Comparison of ENCODE assay signal across 1 cellular context in the genomic region with DNA sequence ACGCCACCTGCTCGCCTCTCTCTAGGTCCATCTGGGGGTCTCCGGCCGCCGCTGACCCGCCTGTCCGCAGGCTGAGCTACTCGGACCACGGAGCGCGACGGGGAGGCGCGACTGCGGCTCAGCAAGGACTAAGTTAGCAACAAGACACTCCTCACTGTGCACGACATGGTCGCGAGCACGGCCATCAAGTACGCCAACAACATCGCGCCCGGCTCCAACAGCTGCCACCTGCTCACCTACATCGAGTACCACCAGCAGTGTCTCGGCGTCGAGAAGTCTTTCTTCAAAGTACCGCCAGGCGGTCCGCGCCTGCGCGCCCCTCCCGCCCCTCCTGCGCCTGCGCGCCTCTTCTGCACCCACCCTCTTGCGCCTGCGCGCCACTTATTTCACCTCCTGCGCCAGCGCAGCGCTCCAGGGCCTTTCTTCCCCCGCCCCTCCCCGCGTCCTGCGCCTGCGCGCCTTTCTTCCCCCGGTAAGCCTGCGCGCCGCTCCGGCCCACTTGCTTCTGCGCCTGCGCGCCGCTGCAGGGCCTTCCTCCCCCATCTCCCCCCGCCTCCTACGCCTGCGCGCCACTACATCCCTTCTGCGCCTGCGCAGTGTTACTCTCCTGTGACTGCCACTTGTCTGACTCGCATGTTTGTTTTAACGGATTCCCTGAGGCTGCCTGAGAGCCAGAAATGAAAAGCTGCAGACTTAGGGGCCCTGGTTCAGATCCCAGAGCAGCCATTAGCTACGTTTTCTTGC.
TF ChIP-seq lines count a peak whose summit lies in the region.

No MANE protein-coding gene starts in this region.

TF ChIP-seq in HEK293, 187 proteins besides CTCF, POLR2A, EP300 and RAD21 (continued from another document):
- TF ChIP-seq, protein P1, sequence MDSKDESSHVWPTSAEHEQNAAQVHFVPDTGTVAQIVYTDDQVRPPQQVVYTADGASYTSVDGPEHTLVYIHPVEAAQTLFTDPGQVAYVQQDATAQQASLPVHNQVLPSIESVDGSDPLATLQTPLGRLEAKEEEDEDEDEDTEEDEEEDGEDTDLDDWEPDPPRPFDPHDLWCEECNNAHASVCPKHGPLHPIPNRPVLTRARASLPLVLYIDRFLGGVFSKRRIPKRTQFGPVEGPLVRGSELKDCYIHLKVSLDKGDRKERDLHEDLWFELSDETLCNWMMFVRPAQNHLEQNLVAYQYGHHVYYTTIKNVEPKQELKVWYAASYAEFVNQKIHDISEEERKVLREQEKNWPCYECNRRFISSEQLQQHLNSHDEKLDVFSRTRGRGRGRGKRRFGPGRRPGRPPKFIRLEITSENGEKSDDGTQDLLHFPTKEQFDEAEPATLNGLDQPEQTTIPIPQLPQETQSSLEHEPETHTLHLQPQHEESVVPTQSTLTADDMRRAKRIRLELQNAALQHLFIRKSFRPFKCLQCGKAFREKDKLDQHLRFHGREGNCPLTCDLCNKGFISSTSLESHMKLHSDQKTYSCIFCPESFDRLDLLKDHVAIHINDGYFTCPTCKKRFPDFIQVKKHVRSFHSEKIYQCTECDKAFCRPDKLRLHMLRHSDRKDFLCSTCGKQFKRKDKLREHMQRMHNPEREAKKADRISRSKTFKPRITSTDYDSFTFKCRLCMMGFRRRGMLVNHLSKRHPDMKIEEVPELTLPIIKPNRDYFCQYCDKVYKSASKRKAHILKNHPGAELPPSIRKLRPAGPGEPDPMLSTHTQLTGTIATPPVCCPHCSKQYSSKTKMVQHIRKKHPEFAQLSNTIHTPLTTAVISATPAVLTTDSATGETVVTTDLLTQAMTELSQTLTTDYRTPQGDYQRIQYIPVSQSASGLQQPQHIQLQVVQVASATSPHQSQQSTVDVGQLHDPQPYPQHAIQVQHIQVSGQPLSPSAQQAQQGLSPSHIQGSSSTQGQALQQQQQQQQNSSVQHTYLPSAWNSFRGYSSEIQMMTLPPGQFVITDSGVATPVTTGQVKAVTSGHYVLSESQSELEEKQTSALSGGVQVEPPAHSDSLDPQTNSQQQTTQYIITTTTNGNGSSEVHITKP (tag by site-specific recombination; IDR thresholded peaks at IDR 0.05): no peak
- TF ChIP-seq ZBTB7A (tag by site-specific recombination; IDR thresholded peaks at IDR 0.05; ENCODE audit: low read depth) (no peak), ZBTB48 (tag by site-specific recombination; IDR thresholded peaks at IDR 0.05) (peak; percentile 62), ZFHX2 (tag by site-specific recombination; conservative IDR thresholded peaks at IDR 0.05) (peak; percentile 76), ZNF645 (tag by site-specific recombination; IDR thresholded peaks at IDR 0.05) (no peak), SCRT2 (tag by site-specific recombination; IDR thresholded peaks at IDR 0.05) (0 out of 2 replicates have a peak, but pooled peaks have one; percentile 46), ZBTB17 (tag by site-specific recombination; IDR thresholded peaks at IDR 0.05) (peak; percentile 54; the same call in 1 of the 2 replicates), EGR2 (tag by site-specific recombination; IDR thresholded peaks at IDR 0.05; ENCODE audit: low read depth) (peak; percentile 64; the same call in 1 of the 2 replicates), HOXD13 (CRISPR knock-in tag; IDR thresholded peaks at IDR 0.05; ENCODE audit: borderline replicate concordance) (no peak), KLF8 (tag by site-specific recombination; IDR thresholded peaks at IDR 0.05) (peak; percentile 40; the same call in 1 of the 2 replicates), ZNF629 (tag by site-specific recombination; IDR thresholded peaks at IDR 0.05) (0 out of 2 replicates have a peak, but pooled peaks have one; percentile 31), ZNF335 (tag by site-specific recombination; conservative IDR thresholded peaks at IDR 0.05) (peak; percentile 94), ZNF10 (tag by site-specific recombination; IDR thresholded peaks at IDR 0.05) (0 out of 2 replicates have a peak, but pooled peaks have one; percentile 25), KLF7 (tag by site-specific recombination; IDR thresholded peaks at IDR 0.05; ENCODE audit: borderline replicate concordance) (peak; percentile 19; the same call in 1 of the 2 replicates), ZNF843 (tag by site-specific recombination; IDR thresholded peaks at IDR 0.05) (peak; percentile 33; the same call in 1 of the 2 replicates), ZNF280D (tag by site-specific recombination; IDR thresholded peaks at IDR 0.05) (0 out of 2 replicates have a peak, but pooled peaks have one; percentile 23), SP7 (tag by site-specific recombination; IDR thresholded peaks at IDR 0.05) (peak; percentile 57), GLIS1 (tag by site-specific recombination; IDR thresholded peaks at IDR 0.05) (peak; percentile 70), PBX3 (CRISPR knock-in tag; IDR thresholded peaks at IDR 0.05) (peak; percentile 42; the same call in 1 of the 2 replicates), ZNF76 (tag by site-specific recombination; IDR thresholded peaks at IDR 0.05; ENCODE audit: borderline replicate concordance, low read depth) (peak; percentile 45; the same call in 1 of the 2 replicates), GLIS2 (tag by site-specific recombination; IDR thresholded peaks at IDR 0.05) (peak; percentile 52; the same call in 1 of the 2 replicates), SP2 (tag by site-specific recombination; IDR thresholded peaks at IDR 0.05) (peak; percentile 96), ZNF391 (tag by site-specific recombination; IDR thresholded peaks at IDR 0.05; ENCODE audit: borderline replicate concordance, low read depth) (peak; percentile 70; the same call in 1 of the 2 replicates), ZNF2 (tag by site-specific recombination; IDR thresholded peaks at IDR 0.05) (peak; percentile 83; the same call in 1 of the 2 replicates), ZNF785 (tag by site-specific recombination; IDR thresholded peaks at IDR 0.05) (peak; percentile 18; the same call in 1 of the 2 replicates)
- TF ChIP-seq, protein P2, sequence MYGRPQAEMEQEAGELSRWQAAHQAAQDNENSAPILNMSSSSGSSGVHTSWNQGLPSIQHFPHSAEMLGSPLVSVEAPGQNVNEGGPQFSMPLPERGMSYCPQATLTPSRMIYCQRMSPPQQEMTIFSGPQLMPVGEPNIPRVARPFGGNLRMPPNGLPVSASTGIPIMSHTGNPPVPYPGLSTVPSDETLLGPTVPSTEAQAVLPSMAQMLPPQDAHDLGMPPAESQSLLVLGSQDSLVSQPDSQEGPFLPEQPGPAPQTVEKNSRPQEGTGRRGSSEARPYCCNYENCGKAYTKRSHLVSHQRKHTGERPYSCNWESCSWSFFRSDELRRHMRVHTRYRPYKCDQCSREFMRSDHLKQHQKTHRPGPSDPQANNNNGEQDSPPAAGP (tag by site-specific recombination; IDR thresholded peaks at IDR 0.05): peak; percentile 58; the same call in 1 of the 2 replicates
- TF ChIP-seq, protein P3, sequence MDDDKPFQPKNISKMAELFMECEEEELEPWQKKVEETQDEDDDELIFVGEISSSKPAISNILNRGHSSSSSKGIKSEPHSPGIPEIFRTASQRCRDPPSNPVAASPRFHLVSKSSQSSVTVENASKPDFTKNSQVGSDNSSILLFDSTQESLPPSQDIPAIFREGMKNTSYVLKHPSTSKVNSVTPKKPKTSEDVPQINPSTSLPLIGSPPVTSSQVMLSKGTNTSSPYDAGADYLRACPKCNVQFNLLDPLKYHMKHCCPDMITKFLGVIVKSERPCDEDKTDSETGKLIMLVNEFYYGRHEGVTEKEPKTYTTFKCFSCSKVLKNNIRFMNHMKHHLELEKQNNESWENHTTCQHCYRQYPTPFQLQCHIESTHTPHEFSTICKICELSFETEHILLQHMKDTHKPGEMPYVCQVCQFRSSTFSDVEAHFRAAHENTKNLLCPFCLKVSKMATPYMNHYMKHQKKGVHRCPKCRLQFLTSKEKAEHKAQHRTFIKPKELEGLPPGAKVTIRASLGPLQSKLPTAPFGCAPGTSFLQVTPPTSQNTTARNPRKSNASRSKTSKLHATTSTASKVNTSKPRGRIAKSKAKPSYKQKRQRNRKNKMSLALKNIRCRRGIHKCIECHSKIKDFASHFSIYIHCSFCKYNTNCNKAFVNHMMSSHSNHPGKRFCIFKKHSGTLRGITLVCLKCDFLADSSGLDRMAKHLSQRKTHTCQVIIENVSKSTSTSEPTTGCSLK (tag by site-specific recombination; IDR thresholded peaks at IDR 0.05): no peak
- TF ChIP-seq, protein P4, sequence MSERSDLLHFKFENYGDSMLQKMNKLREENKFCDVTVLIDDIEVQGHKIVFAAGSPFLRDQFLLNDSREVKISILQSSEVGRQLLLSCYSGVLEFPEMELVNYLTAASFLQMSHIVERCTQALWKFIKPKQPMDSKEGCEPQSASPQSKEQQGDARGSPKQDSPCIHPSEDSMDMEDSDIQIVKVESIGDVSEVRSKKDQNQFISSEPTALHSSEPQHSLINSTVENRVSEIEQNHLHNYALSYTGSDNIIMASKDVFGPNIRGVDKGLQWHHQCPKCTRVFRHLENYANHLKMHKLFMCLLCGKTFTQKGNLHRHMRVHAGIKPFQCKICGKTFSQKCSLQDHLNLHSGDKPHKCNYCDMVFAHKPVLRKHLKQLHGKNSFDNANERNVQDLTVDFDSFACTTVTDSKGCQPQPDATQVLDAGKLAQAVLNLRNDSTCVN (tag by site-specific recombination; optimal IDR thresholded peaks at IDR 0.05): peak; percentile 74
- TF ChIP-seq, protein P5, sequence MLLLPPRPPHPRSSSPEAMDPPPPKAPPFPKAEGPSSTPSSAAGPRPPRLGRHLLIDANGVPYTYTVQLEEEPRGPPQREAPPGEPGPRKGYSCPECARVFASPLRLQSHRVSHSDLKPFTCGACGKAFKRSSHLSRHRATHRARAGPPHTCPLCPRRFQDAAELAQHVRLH (tag by site-specific recombination; IDR thresholded peaks at IDR 0.05): 0 out of 2 replicates have a peak, but pooled peaks have one; percentile 32
- TF ChIP-seq, protein P6, sequence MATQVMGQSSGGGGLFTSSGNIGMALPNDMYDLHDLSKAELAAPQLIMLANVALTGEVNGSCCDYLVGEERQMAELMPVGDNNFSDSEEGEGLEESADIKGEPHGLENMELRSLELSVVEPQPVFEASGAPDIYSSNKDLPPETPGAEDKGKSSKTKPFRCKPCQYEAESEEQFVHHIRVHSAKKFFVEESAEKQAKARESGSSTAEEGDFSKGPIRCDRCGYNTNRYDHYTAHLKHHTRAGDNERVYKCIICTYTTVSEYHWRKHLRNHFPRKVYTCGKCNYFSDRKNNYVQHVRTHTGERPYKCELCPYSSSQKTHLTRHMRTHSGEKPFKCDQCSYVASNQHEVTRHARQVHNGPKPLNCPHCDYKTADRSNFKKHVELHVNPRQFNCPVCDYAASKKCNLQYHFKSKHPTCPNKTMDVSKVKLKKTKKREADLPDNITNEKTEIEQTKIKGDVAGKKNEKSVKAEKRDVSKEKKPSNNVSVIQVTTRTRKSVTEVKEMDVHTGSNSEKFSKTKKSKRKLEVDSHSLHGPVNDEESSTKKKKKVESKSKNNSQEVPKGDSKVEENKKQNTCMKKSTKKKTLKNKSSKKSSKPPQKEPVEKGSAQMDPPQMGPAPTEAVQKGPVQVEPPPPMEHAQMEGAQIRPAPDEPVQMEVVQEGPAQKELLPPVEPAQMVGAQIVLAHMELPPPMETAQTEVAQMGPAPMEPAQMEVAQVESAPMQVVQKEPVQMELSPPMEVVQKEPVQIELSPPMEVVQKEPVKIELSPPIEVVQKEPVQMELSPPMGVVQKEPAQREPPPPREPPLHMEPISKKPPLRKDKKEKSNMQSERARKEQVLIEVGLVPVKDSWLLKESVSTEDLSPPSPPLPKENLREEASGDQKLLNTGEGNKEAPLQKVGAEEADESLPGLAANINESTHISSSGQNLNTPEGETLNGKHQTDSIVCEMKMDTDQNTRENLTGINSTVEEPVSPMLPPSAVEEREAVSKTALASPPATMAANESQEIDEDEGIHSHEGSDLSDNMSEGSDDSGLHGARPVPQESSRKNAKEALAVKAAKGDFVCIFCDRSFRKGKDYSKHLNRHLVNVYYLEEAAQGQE (tag by site-specific recombination; IDR thresholded peaks at IDR 0.05): no peak
